Comparison of ENCODE assay signal across 9 cellular contexts in the genomic region with DNA sequence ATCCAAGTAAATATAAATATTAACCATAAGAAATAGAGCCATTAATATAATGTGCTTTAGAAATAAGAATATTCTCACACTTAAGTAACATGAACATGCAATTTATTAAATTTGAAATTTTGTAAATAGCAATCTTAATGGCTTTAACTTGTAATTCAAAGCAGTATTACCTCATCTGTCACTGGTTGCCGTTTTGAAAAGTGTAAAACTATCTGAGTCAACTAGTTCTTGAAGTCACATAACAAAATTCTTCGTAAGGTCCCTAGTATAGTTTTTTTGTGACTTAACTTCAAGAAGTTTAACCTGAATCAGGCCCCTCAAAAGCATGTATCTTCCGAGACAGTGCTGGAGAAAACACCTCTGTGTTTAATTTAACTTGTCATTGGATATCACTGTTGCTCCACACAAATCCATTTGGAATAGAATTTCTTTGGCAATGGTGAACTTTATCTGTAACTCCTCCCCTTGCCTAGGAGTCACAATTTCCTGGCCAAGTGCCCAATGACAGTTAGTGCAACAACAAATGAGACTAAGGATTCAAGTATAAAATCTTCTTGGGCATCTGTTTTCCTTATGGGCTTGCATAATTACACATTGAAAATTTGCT. TPM values are rescaled to one million over a fixed set of nuclear protein-coding genes. Genes with fewer than 3 reads are reported as not detected.
DNase-seq lines count a peak whose midpoint lies in the region; TF ChIP-seq lines count a peak whose summit lies in the region.
"Had no signal": no experiment of that assay in that cellular context is flagged by ENCODE, and none has a peak within 500 bp of the region (broad histone marks: within the 10 kb centered on the region; RNA-seq: fewer than 3 reads in every experiment).

No MANE protein-coding gene starts in this region.

- H3K36me3 Mint-ChIP-seq in neural progenitor cell, result peaks cover 20% of the 10 kb centered on the region

- TF ChIP-seq POLR2A in erythroblast (IDR thresholded peaks at IDR 0.05; ENCODE audit: low read length), result no peak

- H3K27ac ChIP-seq in neural progenitor cell, result no peak overlapping the region

- no peak overlapping the region for H3K9ac ChIP-seq in neural progenitor cell

- H4K20me1 ChIP-seq in neural progenitor cell (ENCODE audit: low read depth), result no peaks in the 10 kb centered on the region

- peak overlapping the region; percentile 3 for H3K4me2 ChIP-seq in neural progenitor cell

- peaks cover 27% of the 10 kb centered on the region for H3K79me2 ChIP-seq in neural progenitor cell (ENCODE audit: low read depth)

- H3K4me3 ChIP-seq in BE2C (ENCODE audit: low read depth, low read length) (no peak overlapping the region), neural progenitor cell (no peak overlapping the region)

- H3K4me1 ChIP-seq in BE2C (no peaks in the 10 kb centered on the region; the same call in 1 of the 2 replicates), neural progenitor cell (peaks cover 35% of the 10 kb centered on the region)

- peak; percentile 58 for DNase-seq in BE2C
- peak; percentile 13 for DNase-seq in MV-4-11 (lab: John Stamatoyannopoulos, UW)
- DNase-seq in erythroblast (lab: John Stamatoyannopoulos, UW), result peak; percentile 76 to 87
- DNase-seq in neural progenitor cell (ENCODE audit: low spot score), result no peak
- DNase-seq in HuH-7.5 (ENCODE audit: low spot score), result no peak
- DNase-seq in NCI-H1092 (lab: John Stamatoyannopoulos, UW), result no peak
- DNase-seq in NCI-H1694 (lab: John Stamatoyannopoulos, UW), result no peak
- DNase-seq in activated T-cell treated with anti-CD3 and anti-CD28 coated beads, Interleukin-2, amount 50 U/mL, for 1 hour, result no peak

- no peak overlapping the region for H3K4me3 Mint-ChIP-seq in neural progenitor cell
- H3K4me3 Mint-ChIP-seq: stimulated activated effector memory CD8-positive, alpha-beta T cell treated with anti-CD3 and anti-CD28 coated beads, Interleukin-12 subunit alpha, Interleukin-12 subunit beta, amount 100 ng/mL, for 72 hours had no signal

- no peaks in the 10 kb centered on the region for H3K27me3 Mint-ChIP-seq in neural progenitor cell (ENCODE audit: insufficient read depth, low read depth)

- H2AFZ ChIP-seq in neural progenitor cell (replicated peaks), result no peak overlapping the region

- peaks cover 18% of the 10 kb centered on the region for H3F3A ChIP-seq in neural progenitor cell (ENCODE audit: low read depth)

- no peaks in the 10 kb centered on the region for H3K27me3 ChIP-seq in BE2C
- no peaks in the 10 kb centered on the region for H3K27me3 ChIP-seq in neural progenitor cell

- H3K9me3 Mint-ChIP-seq in neural progenitor cell, result no peaks in the 10 kb centered on the region
- H3K9me3 Mint-ChIP-seq: stimulated activated effector memory CD8-positive, alpha-beta T cell treated with anti-CD3 and anti-CD28 coated beads, Interleukin-12 subunit alpha, Interleukin-12 subunit beta, amount 100 ng/mL, for 72 hours had no signal

- H3K36me3 ChIP-seq in BE2C (no peaks in the 10 kb centered on the region), neural progenitor cell (no peaks in the 10 kb centered on the region)

- H3K4me1 Mint-ChIP-seq in neural progenitor cell, result peaks cover 8% of the 10 kb centered on the region

- no peak for TF ChIP-seq CTCF in BE2C (IDR thresholded peaks at IDR 0.05; ENCODE audit: low read depth, low read length)
- TF ChIP-seq CTCF in neural progenitor cell (IDR thresholded peaks at IDR 0.05), result no peak

- H3K9me3 ChIP-seq in BE2C, result no peaks in the 10 kb centered on the region; the same call in 1 of the 2 replicates
- no peaks in the 10 kb centered on the region for H3K9me3 ChIP-seq in neural progenitor cell (ENCODE audit: low read depth)

- no peak overlapping the region for H3K27ac Mint-ChIP-seq in neural progenitor cell
- H3K27ac Mint-ChIP-seq: stimulated activated effector memory CD8-positive, alpha-beta T cell treated with anti-CD3 and anti-CD28 coated beads, Interleukin-12 subunit alpha, Interleukin-12 subunit beta, amount 100 ng/mL, for 72 hours had no signal

RNA-seq across cellular contexts. Expression of gene NT5C2, which starts 47.1 kb away (rescaled TPM):
- polyA plus RNA-seq in BE2C (2012; ENCODE audit: insufficient read depth, insufficient read length, low read depth), result 39.7 TPM
- 63.6 and 87.2 TPM in 2 replicates for total RNA-seq in neural progenitor cell (ENCODE audit: low replicate concordance)

Comparison
In these comparisons a context has a peak if more than half of its experiments do, and no peak if none do; other contexts are left out.
1. DNase-seq: peak in BE2C (single experiment), MV-4-11 (single experiment) and erythroblast (2 of 2); none in neural progenitor cell (single experiment), HuH-7.5 (single experiment), NCI-H1092 (single experiment), NCI-H1694 (single experiment) and activated T-cell treated with anti-CD3 and anti-CD28 coated beads, Interleukin-2, amount 50 U/mL, for 1 hour (single experiment).